Comparison of ENCODE assay signal across 27 cellular contexts in the genomic region with DNA sequence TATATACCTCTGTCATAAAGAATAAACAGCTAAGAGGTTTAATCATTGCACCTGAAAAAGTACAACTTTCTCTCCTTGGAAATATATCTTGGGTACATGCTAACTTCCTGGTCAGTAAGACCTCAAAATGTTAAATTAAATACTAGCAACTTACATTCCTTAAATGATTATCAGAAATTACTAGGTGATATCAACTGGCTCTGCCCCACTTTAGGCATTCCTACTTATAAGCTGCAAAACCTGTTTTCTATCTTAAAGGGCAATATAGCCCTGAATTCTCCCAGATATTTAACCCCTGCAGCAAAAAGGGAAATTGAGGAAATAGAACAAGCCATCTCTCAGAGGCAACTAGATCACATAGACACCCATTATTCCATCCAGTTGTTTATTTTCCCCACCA. TPM values are rescaled to one million over a fixed set of nuclear protein-coding genes. Genes with fewer than 3 reads are reported as not detected.
"Had no signal": no experiment of that assay in that cellular context is flagged by ENCODE, and none has a peak within 500 bp of the region (broad histone marks: within the 10 kb centered on the region; RNA-seq: fewer than 3 reads in every experiment).

No MANE protein-coding gene starts in this region.

- ATAC-seq: effector memory CD8-positive, alpha-beta T cell; gastrocnemius medialis; heart left ventricle; left cardiac atrium; left lung; naive thymus-derived CD4-positive, alpha-beta T cell; psoas muscle; right cardiac atrium; stimulated activated naive CD8-positive, alpha-beta T cell treated with anti-CD3 and anti-CD28 coated beads, Interleukin-15, amount 100 ng/mL, for 72 hours had no signal

- H3K36me3 ChIP-seq: colonic mucosa, gastrocnemius medialis, heart left ventricle, left lung, neural progenitor cell, spleen, suprapubic skin had no signal

- H3K79me2 ChIP-seq: hepatocyte had no signal

- H2AFZ ChIP-seq: hepatocyte, neural progenitor cell had no signal

- H3K4me2 ChIP-seq: hepatocyte, neural progenitor cell had no signal

- H3K9me3 Mint-ChIP-seq: central memory CD8-positive, alpha-beta T cell; effector memory CD8-positive, alpha-beta T cell; stimulated activated naive CD8-positive, alpha-beta T cell treated with anti-CD3 and anti-CD28 coated beads, Interleukin-15, amount 100 ng/mL, for 72 hours had no signal

- H3K27ac Mint-ChIP-seq: effector memory CD8-positive, alpha-beta T cell; naive thymus-derived CD4-positive, alpha-beta T cell; nephron; neural progenitor cell; stimulated activated naive CD8-positive, alpha-beta T cell treated with anti-CD3 and anti-CD28 coated beads, Interleukin-15, amount 100 ng/mL, for 72 hours had no signal

- H3K36me3 Mint-ChIP-seq: naive thymus-derived CD4-positive, alpha-beta T cell; neural progenitor cell had no signal

- H3K4me3 Mint-ChIP-seq: central memory CD8-positive, alpha-beta T cell; effector memory CD8-positive, alpha-beta T cell; naive thymus-derived CD4-positive, alpha-beta T cell; nephron; neural progenitor cell; stimulated activated naive CD8-positive, alpha-beta T cell treated with anti-CD3 and anti-CD28 coated beads, Interleukin-15, amount 100 ng/mL, for 72 hours had no signal

- H3K27me3 ChIP-seq: colonic mucosa, gastrocnemius medialis, left lung, neural progenitor cell, spleen had no signal

- DNase-seq: colonic mucosa; effector memory CD8-positive, alpha-beta T cell; gastrocnemius medialis; heart left ventricle; left cardiac atrium; left lung; mesenchymal stem cell; midbrain; naive thymus-derived CD4-positive, alpha-beta T cell; psoas muscle; right cardiac atrium; spleen; stimulated activated CD4-positive, alpha-beta T cell treated with anti-CD3 and anti-CD28 coated beads, Interleukin-2, amount 100 ng/mL, for 48 hours; stimulated activated naive CD4-positive, alpha-beta T cell; stimulated activated naive CD8-positive, alpha-beta T cell treated with anti-CD3 and anti-CD28 coated beads, Interleukin-15, amount 100 ng/mL, for 72 hours had no signal

- FAIRE-seq: endometrium, islet of Langerhans had no signal

- H3K4me3 ChIP-seq: colonic mucosa, gastrocnemius medialis, heart left ventricle, hepatocyte, left lung, neural progenitor cell, psoas muscle, skin epidermis, spleen, suprapubic skin had no signal

- H3K27ac ChIP-seq: colonic mucosa, gastrocnemius medialis, heart left ventricle, hepatocyte, left lung, neural progenitor cell, psoas muscle, skin epidermis, spleen, suprapubic skin had no signal

- H3K4me1 Mint-ChIP-seq: nephron had no signal

- H3K4me1 ChIP-seq: colonic mucosa, gastrocnemius medialis, psoas muscle, suprapubic skin had no signal

- H3K9me3 ChIP-seq: colonic mucosa, gastrocnemius medialis, heart left ventricle, left lung, psoas muscle, spleen, suprapubic skin had no signal

- H3K9ac ChIP-seq: neural progenitor cell had no signal

RNA-seq across cellular contexts. Expression of a gene that starts 43.2 kb away (rescaled TPM):
- total RNA-seq: chondrocyte, dermis blood vessel endothelial cell, fibroblast of villous mesenchyme, lung microvascular endothelial cell had no signal
